Comparison of ENCODE assay signal across 17 cellular contexts in the genomic region with DNA sequence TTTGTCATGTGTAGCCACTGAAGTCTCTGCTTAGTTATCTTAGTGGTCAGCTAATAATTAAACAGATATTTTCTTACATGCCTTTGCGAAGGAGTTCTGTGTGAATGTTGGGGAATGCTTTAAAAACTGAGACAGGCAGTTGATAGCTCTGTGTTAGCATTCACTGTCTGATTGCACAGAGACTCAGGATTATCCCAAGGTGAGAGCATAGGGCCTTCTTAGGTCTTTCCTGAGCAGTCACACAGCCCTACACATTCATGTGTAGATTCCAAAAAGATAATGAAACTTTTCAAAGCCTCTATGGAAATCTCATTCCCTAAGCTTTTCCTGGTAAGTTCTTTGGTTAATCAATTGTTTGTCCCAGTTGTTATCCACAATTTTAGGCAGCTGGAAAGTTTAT.
DNase-seq lines count a peak whose midpoint lies in the region; ATAC-seq and TF ChIP-seq lines count a peak whose summit lies in the region.
"Had no signal": no experiment of that assay in that cellular context is flagged by ENCODE, and none has a peak within 500 bp of the region (broad histone marks: within the 10 kb centered on the region; RNA-seq: fewer than 3 reads in every experiment).

No MANE protein-coding gene starts in this region.

- peaks cover 10% of the 10 kb centered on the region for H3K4me1 ChIP-seq in HAP-1
- H3K4me1 ChIP-seq in KMS-11 (ENCODE audit: low read depth, poor library complexity, severe bottlenecking) = peaks cover 46% of the 10 kb centered on the region
- H3K4me1 ChIP-seq in smooth muscle cell (ENCODE audit: low read depth) = no peaks in the 10 kb centered on the region
- H3K4me1 ChIP-seq: BE2C had no signal

- no peak overlapping the region for H2AFZ ChIP-seq in KMS-11 (ENCODE audit: low read depth)
- H2AFZ ChIP-seq in smooth muscle cell (ENCODE audit: low read depth) = no peak overlapping the region

- peak overlapping the region; percentile 77 for H3K4me2 ChIP-seq in KMS-11
- no peak overlapping the region for H3K4me2 ChIP-seq in smooth muscle cell

- H3K79me2 ChIP-seq in KMS-11 (ENCODE audit: insufficient read depth, low read depth) = no peaks in the 10 kb centered on the region
- no peaks in the 10 kb centered on the region for H3K79me2 ChIP-seq in smooth muscle cell (ENCODE audit: low read depth)

- in situ Hi-C loops in HAP-1 (cut with MboI; ENCODE audit: low sequenced_read_pairs) = no loop called here

- TF ChIP-seq CTCF in KMS-11 (conservative IDR thresholded peaks at IDR 0.05; ENCODE audit: low read depth, low read length) (no peak), smooth muscle cell (IDR thresholded peaks at IDR 0.05; ENCODE audit: borderline replicate concordance, insufficient read depth, poor library complexity, severe bottlenecking) (no peak)

- no peak for ATAC-seq in HG03196 (IDR thresholded peaks at IDR 0.05; ENCODE audit: unreplicated experiment)
- ATAC-seq: K562 had no signal

- H4K20me1 ChIP-seq in KMS-11 (ENCODE audit: insufficient read depth) (no peaks in the 10 kb centered on the region), smooth muscle cell (ENCODE audit: low read depth) (no peaks in the 10 kb centered on the region)

- H3K27ac ChIP-seq in KMS-11 (no peak overlapping the region), smooth muscle cell (ENCODE audit: low read depth) (peak overlapping the region; percentile 49)

- no peaks in the 10 kb centered on the region for H3K36me3 ChIP-seq in HAP-1 (replicated peaks)
- no peaks in the 10 kb centered on the region for H3K36me3 ChIP-seq in KMS-11 (ENCODE audit: insufficient read depth)
- H3K36me3 ChIP-seq in smooth muscle cell (ENCODE audit: low read depth) = peaks cover 8% of the 10 kb centered on the region
- H3K36me3 ChIP-seq: BE2C had no signal

- H3K9me3 ChIP-seq in HAP-1 = 0 out of 2 replicates have a peak, but pooled peaks cover 3% of the 10 kb centered on the region
- H3K9me3 ChIP-seq in smooth muscle cell (replicated peaks; ENCODE audit: low read depth) = peaks cover 18% of the 10 kb centered on the region
- H3K9me3 ChIP-seq: BE2C had no signal

- DNase-seq in HAP-1 (ENCODE audit: low spot score in 2 of 2) = peak; percentile 7 to 46
- peak; percentile 17 for DNase-seq in kidney tubule cell (ENCODE audit: low spot score)
- DNase-seq in smooth muscle cell (lab: John Stamatoyannopoulos, UW; ENCODE audit: unreplicated experiment) = no peak
- no peak for DNase-seq in NCI-H526 (lab: John Stamatoyannopoulos, UW)
- DNase-seq in GM03348 (ENCODE audit: low spot score) = no peak
- DNase-seq: ACHN; BE2C; C1 segment of cervical spinal cord; CD4-positive, CD25-positive, alpha-beta regulatory T cell; CD8-positive, alpha-beta memory T cell; COR-L47; HCEC 1CT; IMR-90; Karpas-422 had no signal

- no peaks in the 10 kb centered on the region for H3F3A ChIP-seq in smooth muscle cell (ENCODE audit: low read depth)

- no peak overlapping the region for H3K9ac ChIP-seq in KMS-11
- H3K9ac ChIP-seq in smooth muscle cell (ENCODE audit: low read depth) = peak overlapping the region; percentile 12

- H3K27me3 ChIP-seq in HAP-1 (ENCODE audit: low read depth) = no peaks in the 10 kb centered on the region
- H3K27me3 ChIP-seq in KMS-11 (ENCODE audit: insufficient read depth, low read depth) = no peaks in the 10 kb centered on the region
- H3K27me3 ChIP-seq in smooth muscle cell (ENCODE audit: low read depth) = no peaks in the 10 kb centered on the region
- H3K27me3 ChIP-seq: BE2C had no signal

- no peak overlapping the region for H3K4me3 ChIP-seq in HAP-1
- no peak overlapping the region for H3K4me3 ChIP-seq in KMS-11 (IDR thresholded peaks at IDR 0.05; ENCODE audit: insufficient read depth, low read depth, low read length)
- H3K4me3 ChIP-seq in smooth muscle cell = no peak overlapping the region
- H3K4me3 ChIP-seq: K562 had no signal

- 86% methylated on average over 1 of the region's 1 CpG for WGBS in smooth muscle cell (ENCODE audit: low lambda C conversion rate)

Comparison
In these comparisons a context has a peak if more than half of its experiments do, and no peak if none do; other contexts are left out.
1. DNase-seq: peak in HAP-1 (2 of 2) and kidney tubule cell (single experiment); none in smooth muscle cell (single experiment), NCI-H526 (0 of 2) and GM03348 (single experiment).